Comparison of ENCODE assay signal across 19 cellular contexts in the genomic region with DNA sequence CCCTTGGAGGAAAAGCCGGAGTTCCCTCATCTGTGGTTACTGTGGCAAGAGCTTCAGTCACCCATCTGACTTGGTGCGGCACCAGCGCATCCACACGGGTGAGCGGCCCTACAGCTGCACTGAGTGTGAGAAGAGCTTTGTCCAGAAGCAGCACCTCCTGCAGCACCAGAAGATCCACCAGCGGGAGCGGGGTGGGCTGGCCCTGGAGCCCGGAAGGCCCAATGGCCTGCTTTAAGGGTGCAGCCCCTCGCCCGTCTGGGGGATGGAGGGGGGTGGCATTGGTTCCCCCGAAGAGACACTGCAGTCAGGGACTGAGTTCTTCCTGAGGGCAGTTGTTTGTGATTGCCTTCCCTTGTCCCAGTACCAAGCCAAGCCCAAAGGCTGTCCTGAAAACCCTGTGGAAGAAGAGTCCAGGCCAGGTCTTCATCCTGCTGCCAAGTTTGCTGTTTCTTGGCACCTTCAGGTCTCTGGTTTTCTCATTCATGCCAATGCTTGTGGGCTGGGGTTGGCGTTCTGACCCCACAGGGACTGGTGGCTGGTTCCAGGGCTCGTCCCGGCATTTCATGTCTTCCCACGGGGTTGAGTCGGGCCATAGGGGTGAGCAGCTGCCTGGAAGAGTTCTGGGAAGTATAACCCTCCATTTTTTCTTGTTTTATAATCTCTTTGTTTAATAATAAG. TPM values are rescaled to one million over a fixed set of nuclear protein-coding genes. Genes with fewer than 3 reads are reported as not detected.
A peak's percentile ranks its signal among the peaks of the same experiment; 100 is the strongest.
DNase-seq lines count a peak whose midpoint lies in the region; ATAC-seq lines count a peak whose summit lies in the region.
"Had no signal": no experiment of that assay in that cellular context is flagged by ENCODE, and none has a peak within 500 bp of the region (broad histone marks: within the 10 kb centered on the region; RNA-seq: fewer than 3 reads in every experiment).

No MANE protein-coding gene starts in this region.

- intact Hi-C loops in Right ventricle myocardium inferior (cut with DNase I) (no loop called here), Right ventricle myocardium superior (cut with DNase I) (no loop called here), sciatic nerve (cut with DNase I) (no loop called here)

- no peaks in the 10 kb centered on the region for H3K9me3 Mint-ChIP-seq in activated T-cell treated with anti-CD3 and anti-CD28 coated beads, Interleukin-2, amount 50 U/mL, for 72 hours
- H3K9me3 Mint-ChIP-seq: CD14-positive monocyte; CD4-positive, alpha-beta memory T cell; HFFc6 had no signal

- no peaks in the 10 kb centered on the region for H3K27me3 Mint-ChIP-seq in activated T-cell treated with anti-CD3 and anti-CD28 coated beads, Interleukin-2, amount 50 U/mL, for 72 hours (ENCODE audit: low read depth)
- H3K27me3 Mint-ChIP-seq: CD4-positive, alpha-beta memory T cell had no signal

- H3K4me1 Mint-ChIP-seq in activated T-cell treated with anti-CD3 and anti-CD28 coated beads, Interleukin-2, amount 50 U/mL, for 72 hours (ENCODE audit: low read depth): peaks cover 2% of the 10 kb centered on the region
- H3K4me1 Mint-ChIP-seq: CD14-positive monocyte; CD4-positive, alpha-beta memory T cell had no signal

- peak; percentile 58 for DNase-seq in Right ventricle myocardium inferior (ENCODE audit: missing footprints)
- DNase-seq in Right ventricle myocardium superior: no peak
- DNase-seq in midbrain (lab: John Stamatoyannopoulos, UW): peak; percentile 11
- DNase-seq in sciatic nerve (ENCODE audit: low spot score): peak; percentile 42
- DNase-seq in stimulated activated CD4-positive, alpha-beta T cell treated with anti-CD3 and anti-CD28 coated beads, Interleukin-2, amount 100 ng/mL, for 24 hours: no peak
- DNase-seq in activated T-cell treated with anti-CD3 and anti-CD28 coated beads, Interleukin-2, amount 50 U/mL, for 72 hours: no peak
- no peak for DNase-seq in NOMO-1 (lab: John Stamatoyannopoulos, UW; ENCODE audit: unreplicated experiment in 2 of 2)
- no peak for DNase-seq in NCI-H1436 (lab: John Stamatoyannopoulos, UW)
- DNase-seq: AML-193; CD4-positive, alpha-beta memory T cell; DMS153; DMS79; GDM1; GOT3; H7; HFFc6 had no signal

- H3K4me3 Mint-ChIP-seq in activated T-cell treated with anti-CD3 and anti-CD28 coated beads, Interleukin-2, amount 50 U/mL, for 72 hours: no peak overlapping the region
- H3K4me3 Mint-ChIP-seq: CD14-positive monocyte; CD4-positive, alpha-beta memory T cell; HFFc6 had no signal

- H3K27ac Mint-ChIP-seq in activated T-cell treated with anti-CD3 and anti-CD28 coated beads, Interleukin-2, amount 50 U/mL, for 72 hours: no peak overlapping the region
- H3K27ac Mint-ChIP-seq: CD4-positive, alpha-beta memory T cell; HFFc6 had no signal

- peaks cover 6 to 15% of the 10 kb centered on the region in 2 donors for H3K36me3 Mint-ChIP-seq in activated T-cell treated with anti-CD3 and anti-CD28 coated beads, Interleukin-2, amount 50 U/mL, for 72 hours (ENCODE audit: insufficient read depth in 2 of 2)

- ATAC-seq in Right ventricle myocardium inferior: no peak
- ATAC-seq in Right ventricle myocardium superior (ENCODE audit: poor library complexity): no peak
- ATAC-seq in sciatic nerve: no peak
- ATAC-seq in activated T-cell treated with anti-CD3 and anti-CD28 coated beads, Interleukin-2, amount 50 U/mL, for 72 hours (replicated peaks in 1 of 2): no peak
- ATAC-seq: A549, HCT116 had no signal

RNA-seq across cellular contexts. Expression of a gene that starts 7.7 kb away (rescaled TPM):
- total RNA-seq in Right ventricle myocardium inferior (4.3 TPM), Right ventricle myocardium superior (4.0 TPM), sciatic nerve (32.1 TPM)
- total RNA-seq in activated T-cell treated with anti-CD3 and anti-CD28 coated beads, Interleukin-2, amount 50 U/mL, for 72 hours: 10 to 100 TPM; 28.4 to 32.4 TPM

RNA-seq across cellular contexts. Expression of a gene that starts 14.9 kb away (rescaled TPM):
- total RNA-seq in Right ventricle myocardium inferior: 4.8 TPM
- 5.5 TPM for total RNA-seq in Right ventricle myocardium superior
- 13.2 TPM for total RNA-seq in sciatic nerve
- total RNA-seq in activated T-cell treated with anti-CD3 and anti-CD28 coated beads, Interleukin-2, amount 50 U/mL, for 72 hours: 10 to 100 TPM; 18.7 to 28.0 TPM

RNA-seq across cellular contexts. Expression of a gene that starts 59.0 kb away (rescaled TPM):
- total RNA-seq in Right ventricle myocardium inferior (13.2 TPM), Right ventricle myocardium superior (11.1 TPM), sciatic nerve (27.2 TPM)
- total RNA-seq in activated T-cell treated with anti-CD3 and anti-CD28 coated beads, Interleukin-2, amount 50 U/mL, for 72 hours: 100 to 1,000 TPM in 1 of 2 donors, 10 to 100 TPM in 1; 59.5 to 161 TPM

Comparison
In these comparisons a context has a peak if more than half of its experiments do, and no peak if none do; other contexts are left out.
1. DNase-seq: peak in Right ventricle myocardium inferior (single experiment), midbrain (single experiment) and sciatic nerve (single experiment); none in Right ventricle myocardium superior (single experiment), stimulated activated CD4-positive, alpha-beta T cell treated with anti-CD3 and anti-CD28 coated beads, Interleukin-2, amount 100 ng/mL, for 24 hours (0 of 2), activated T-cell treated with anti-CD3 and anti-CD28 coated beads, Interleukin-2, amount 50 U/mL, for 72 hours (0 of 2), NOMO-1 (0 of 2) and NCI-H1436 (single experiment).